ENCODE assay signal across 1 cellular context in genomic region chr5:127595484-127596368, GRCh38.
TF ChIP-seq lines count a peak whose summit lies in the region.

No MANE protein-coding gene starts in this region.

TF ChIP-seq in GM23338, 12 proteins besides CTCF, POLR2A, EP300 and RAD21 (continued from another document):
- TF ChIP-seq REST (IDR thresholded peaks at IDR 0.05; ENCODE audit: unreplicated experiment) (no peak), ZNF462 (CRISPR knock-in tag; IDR thresholded peaks at IDR 0.05) (no peak)
TF ChIP-seq in GM23338: peak in this region for 0.
